In the genomic region with DNA sequence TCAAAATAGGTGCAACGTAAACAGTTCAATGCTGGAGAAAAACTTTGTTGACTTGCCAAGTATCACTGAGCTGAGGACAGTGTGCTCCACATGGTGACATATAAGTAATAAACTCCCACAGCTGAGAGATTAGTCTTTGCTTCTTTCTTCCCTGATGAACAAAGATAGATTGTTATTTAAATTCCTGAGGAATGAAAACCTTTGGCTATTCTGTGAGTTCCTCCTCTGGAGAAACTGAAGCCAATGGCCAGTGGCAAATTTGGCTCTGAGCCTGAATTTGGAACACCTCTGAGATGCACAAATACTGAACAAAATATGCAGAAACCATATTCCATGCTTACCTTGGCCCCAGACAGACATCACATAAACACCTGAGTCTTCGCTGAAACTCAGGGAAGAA, we compare ENCODE assay signal across 16 cellular contexts.
DNase-seq lines count a peak whose midpoint lies in the region; ATAC-seq, FAIRE-seq and TF ChIP-seq lines count a peak whose summit lies in the region.
"Had no signal": no experiment of that assay in that cellular context is flagged by ENCODE, and none has a peak within 500 bp of the region (broad histone marks: within the 10 kb centered on the region; RNA-seq: fewer than 3 reads in every experiment).

No MANE protein-coding gene starts in this region.

- CTCF ChIA-PET in IMR-90 (lab: Yijun Ruan, JAX): interaction anchor here (0.9 kb wide), 1 partner anchor 392 kb away, joined by 3 read pairs; no protein-coding TSS in a partner anchor
- CTCF ChIA-PET in K562 (lab: Yijun Ruan, JAX; ENCODE audit: low intra/inter-chr PET ratio): interaction anchor here (0.6 kb wide), 1 partner anchor 392 kb away, joined by 3 read pairs; no protein-coding TSS in a partner anchor

- 80% methylated on average over 1 of the region's 2 CpGs; no CpG with 5 or more reads in 1 of the 2 experiments for WGBS in IMR-90 (ENCODE audit: extremely low coverage in 2 of 2, insufficient read length in 1 of 2), 2 experiments
- WGBS in K562 (ENCODE audit: insufficient coverage, low coverage, missing lambda C conversion rate): 81% methylated on average over 2 of the region's 2 CpGs
- no CpG with 5 or more reads among the region's 2 CpGs for WGBS in mesendoderm (ENCODE audit: extremely low coverage, insufficient coverage, low lambda C conversion rate)

- peak overlapping the region; percentile 69; the same call in 2 of the 3 replicates for H2BK15ac ChIP-seq in IMR-90 (ENCODE audit: low read depth, low read length)
- no peak overlapping the region for H2BK15ac ChIP-seq in mesendoderm (replicated peaks; ENCODE audit: low read depth)

- no TSS peak for BruUV-seq in IMR-90 (replicated peaks; lab: Mats Ljungman, UMichigan)
- no TSS peak for BruUV-seq in K562 (replicated peaks; lab: Mats Ljungman, UMichigan)

- dilution Hi-C loops in IMR-90 (cut with HindIII; ENCODE audit: low sequenced_read_pairs, unreplicated experiment): no loop called here

- POLR2A ChIA-PET in IMR-90 (lab: Charles Lee; ENCODE audit: unreplicated experiment): interaction anchor here (0.6 kb wide), 1 partner anchor 55 kb away, joined by 3 read pairs; no protein-coding TSS in a partner anchor
- POLR2A ChIA-PET in K562 (lab: Yijun Ruan, JAX): no interaction called here

- ATAC-seq in IMR-90 (ENCODE audit: low read depth) (no peak), K562 (no peak)
- ATAC-seq: GM12878 had no signal

- H3K9me1 ChIP-seq in IMR-90 (ENCODE audit: insufficient read depth, low read length) (peaks cover 14% of the 10 kb centered on the region), K562 (ENCODE audit: control insufficient read depth, insufficient read depth, low read length) (no peaks in the 10 kb centered on the region)

- H3K36me3 ChIP-seq in IMR-90 (ENCODE audit: control insufficient read depth, insufficient read depth, low read length): no peaks in the 10 kb centered on the region
- H3K36me3 ChIP-seq in K562 (ENCODE audit: control insufficient read depth, insufficient read depth, low read length): no peaks in the 10 kb centered on the region
- no peaks in the 10 kb centered on the region for H3K36me3 ChIP-seq in mesendoderm (ENCODE audit: control insufficient read depth, insufficient read depth, low read length)

- peak overlapping the region; percentile 94 for H2BK20ac ChIP-seq in IMR-90 (ENCODE audit: low read depth, low read length)

- no peak overlapping the region for H3K4me3 ChIP-seq in IMR-90 (ENCODE audit: insufficient read depth, low read depth, low read length)
- H3K4me3 ChIP-seq in K562: no peak overlapping the region
- no peak overlapping the region for H3K4me3 ChIP-seq in mesendoderm (ENCODE audit: low read length)
- H3K4me3 ChIP-seq: GM12878, GM23248 had no signal

- H3K18ac ChIP-seq in IMR-90 (ENCODE audit: low read depth, low read length): peak overlapping the region; percentile 67; the same call in 1 of the 2 replicates
- peak overlapping the region; percentile 52 for H3K18ac ChIP-seq in mesendoderm (ENCODE audit: low read length)

- H3K4ac ChIP-seq in IMR-90 (ENCODE audit: low read depth, low read length): peak overlapping the region; percentile 94
- no peak overlapping the region for H3K4ac ChIP-seq in mesendoderm (ENCODE audit: low read depth, low read length)

- H3K14ac ChIP-seq in IMR-90 (replicated peaks; ENCODE audit: low read depth, low read length): peak overlapping the region; percentile 93

- H4K5ac ChIP-seq in IMR-90 (ENCODE audit: low read depth, low read length): peak overlapping the region; percentile 79
- no peak overlapping the region for H4K5ac ChIP-seq in mesendoderm (ENCODE audit: low read length)

- no peak overlapping the region for H2AFZ ChIP-seq in IMR-90 (replicated peaks; ENCODE audit: low read length, poor library complexity)
- H2AFZ ChIP-seq in K562 (ENCODE audit: low read depth, low read length): peak overlapping the region; percentile 22; the same call in 1 of the 2 replicates
- H2AFZ ChIP-seq: GM23248 had no signal

- H2AK9ac ChIP-seq in IMR-90 (replicated peaks; ENCODE audit: low read depth, low read length, poor library complexity): no peak overlapping the region

- H3K9me3 ChIP-seq in IMR-90 (ENCODE audit: control insufficient read depth, insufficient read depth, low read length) (no peaks in the 10 kb centered on the region), K562 (replicated peaks; ENCODE audit: control insufficient read depth, insufficient read depth, low read depth, low read length) (no peaks in the 10 kb centered on the region)

- H3K27ac ChIP-seq in 22Rv1: peak overlapping the region; percentile 53
- no peak overlapping the region for H3K27ac ChIP-seq in IMR-90 (ENCODE audit: insufficient read depth, low read length)
- H3K27ac ChIP-seq in K562 (ENCODE audit: extremely low read depth, low read depth, low read length): no peak overlapping the region
- H3K27ac ChIP-seq in mesendoderm (ENCODE audit: low read depth, low read length): no peak overlapping the region
- H3K27ac ChIP-seq: GM23248 had no signal

- H2BK120ac ChIP-seq in IMR-90 (ENCODE audit: low read depth, low read length) (peak overlapping the region; percentile 96), mesendoderm (ENCODE audit: low read depth, low read length) (no peak overlapping the region)

- H3K23ac ChIP-seq in IMR-90 (ENCODE audit: low read depth, low read length) (0 out of 2 replicates have a peak overlapping the region, but pooled peaks have one; percentile 73), mesendoderm (ENCODE audit: low read length) (no peak overlapping the region)

- H3K9ac ChIP-seq in IMR-90 (ENCODE audit: low read depth, low read length): no peak overlapping the region
- no peak overlapping the region for H3K9ac ChIP-seq in K562 (ENCODE audit: insufficient read depth in 1 of 2, low read depth in 2 of 2, low read length in 2 of 2)
- H3K9ac ChIP-seq in mesendoderm (ENCODE audit: low read length): no peak overlapping the region
- H3K9ac ChIP-seq: GM23248 had no signal

- peaks cover 0 to 3% of the 10 kb centered on the region in 2 experiments; a peak in 1 of 4 replicates for H3K79me1 ChIP-seq in IMR-90 (ENCODE audit: low read depth in 1 of 2, low read length in 2 of 2)
- H3K79me1 ChIP-seq in mesendoderm (ENCODE audit: low read length): no peaks in the 10 kb centered on the region

- no peak for TF ChIP-seq POLR2A in IMR-90 (IDR thresholded peaks at IDR 0.05; ENCODE audit: low read depth, low read length)
- no peak for TF ChIP-seq POLR2A in K562 (conservative IDR thresholded peaks at IDR 0.05)

- no peak for FAIRE-seq in K562 (lab: Jason Lieb, UNC)
- FAIRE-seq in GM19239 (lab: Jason Lieb, UNC): no peak
- FAIRE-seq: GM12878, GM18507, H54 had no signal

- TF ChIP-seq CTCF in 22Rv1 (IDR thresholded peaks at IDR 0.05): no peak
- TF ChIP-seq CTCF in IMR-90 (conservative IDR thresholded peaks at IDR 0.05; ENCODE audit: low read depth, low read length): no peak
- no peak for TF ChIP-seq CTCF in K562 (IDR thresholded peaks at IDR 0.05 in 2 of 3, conservative IDR thresholded peaks at IDR 0.05 in 1 of 3; ENCODE audit: insufficient read depth in 2 of 3, low read depth in 1 of 3, low read length in 3 of 3)

- peak overlapping the region; percentile 47 for H2BK5ac ChIP-seq in IMR-90 (ENCODE audit: low read depth, low read length, poor library complexity, severe bottlenecking)
- no peak overlapping the region for H2BK5ac ChIP-seq in mesendoderm (ENCODE audit: low read length)

- H3K27me3 ChIP-seq in IMR-90 (ENCODE audit: control insufficient read depth, insufficient read depth, low read length) (no peaks in the 10 kb centered on the region), K562 (ENCODE audit: control insufficient read depth in 2 of 2, insufficient read depth in 2 of 2, low read length in 2 of 2) (no peaks in the 10 kb centered on the region), mesendoderm (ENCODE audit: insufficient read depth, low read length, poor library complexity) (no peaks in the 10 kb centered on the region)

- H4K20me1 ChIP-seq in IMR-90 (ENCODE audit: insufficient read depth, low read length) (no peaks in the 10 kb centered on the region), K562 (replicated peaks; ENCODE audit: control insufficient read depth, insufficient read depth, low read length) (no peaks in the 10 kb centered on the region)

- H2AK5ac ChIP-seq in IMR-90 (ENCODE audit: low read depth, low read length) (peak overlapping the region; percentile 49), mesendoderm (ENCODE audit: low read length) (no peak overlapping the region)

- H4K91ac ChIP-seq in IMR-90 (ENCODE audit: insufficient read depth, low read depth, low read length): peak overlapping the region; percentile 79; the same call in 1 of the 2 replicates

- H3K79me2 ChIP-seq in K562 (ENCODE audit: control insufficient read depth, insufficient read depth, low read length) (no peaks in the 10 kb centered on the region), mesendoderm (ENCODE audit: control insufficient read depth, insufficient read depth, low read length) (no peaks in the 10 kb centered on the region)

- H3K56ac ChIP-seq in IMR-90 (ENCODE audit: extremely low read depth, insufficient read depth, low read length): peak overlapping the region; percentile 8; the same call in 1 of the 2 replicates
- H3K56ac ChIP-seq in mesendoderm (ENCODE audit: low read length): no peak overlapping the region

- H3K4me2 ChIP-seq in IMR-90 (ENCODE audit: low read depth, low read length): no peak overlapping the region
- no peak overlapping the region for H3K4me2 ChIP-seq in K562 (ENCODE audit: insufficient read depth, low read length)
- H3K4me2 ChIP-seq in mesendoderm (ENCODE audit: low read length): no peak overlapping the region

- intact Hi-C loops in IMR-90 (cut with micrococcal nuclease): no loop called here
- intact Hi-C loops in K562 (cut with micrococcal nuclease): loop anchor here (5.0 kb wide), 2 partner anchors 39 to 184 kb away; no protein-coding TSS in a partner anchor

- H4K8ac ChIP-seq in IMR-90 (ENCODE audit: low read depth in 2 of 2, low read length in 2 of 2) (peak overlapping the region in 1 of 2 experiments; percentile 75; a peak in 2 of 4 replicates), mesendoderm (ENCODE audit: low read depth, low read length) (no peak overlapping the region)

- DNase-seq in IMR-90 (no peak), K562 (ENCODE audit: extremely low read depth in 1 of 4, low spot score in 3 of 4) (no peak), mesendoderm (no peak), GM19239 (ENCODE audit: insufficient read length, low spot score) (no peak), DMS114 treated with DMSO at 0.1 percent for 48 hours (lab: John Stamatoyannopoulos, UW; ENCODE audit: unreplicated experiment) (no peak)
- no peak for DNase-seq in activated T-cell treated with anti-CD3 and anti-CD28 coated beads, Interleukin-2, amount 50 U/mL, for 48 hours
- DNase-seq: C1 segment of cervical spinal cord; Calu3; CD4-positive, alpha-beta T cell; DMS 273 treated with DMSO at 0.1 percent for 48 hours; DMS79; GM23248 had no signal

- H3K4me1 ChIP-seq in IMR-90 (ENCODE audit: control insufficient read depth, insufficient read depth, low read length) (peaks cover 18% of the 10 kb centered on the region), K562 (replicated peaks in 1 of 2; ENCODE audit: control insufficient read depth in 2 of 2, insufficient read depth in 2 of 2, low read length in 2 of 2) (peaks cover 7 to 35% of the 10 kb centered on the region in 2 experiments; a peak in 4 of 5 replicates), mesendoderm (ENCODE audit: control insufficient read depth, low read depth, low read length) (peaks cover 21% of the 10 kb centered on the region)

- in situ Hi-C loops in IMR-90 (cut with MboI; ENCODE audit: low sequenced_read_pairs): loop anchor here (10.0 kb wide), 2 partner anchors 92 to 192 kb away; no protein-coding TSS in a partner anchor
- in situ Hi-C loops in K562 (cut with MboI): loop anchor here (5.0 kb wide), 1 partner anchor 114 kb away; no protein-coding TSS in a partner anchor

- TF ChIP-seq RAD21 in IMR-90 (IDR thresholded peaks at IDR 0.05; ENCODE audit: low read length): no peak
- no peak for TF ChIP-seq RAD21 in K562 (CRISPR knock-in tag; conservative IDR thresholded peaks at IDR 0.05 in 1 of 2, IDR thresholded peaks at IDR 0.05 in 1 of 2)

- no peak for TF ChIP-seq EP300 in K562 (IDR thresholded peaks at IDR 0.05; ENCODE audit: low read length)
